ENCODE assay signal across 17 cellular contexts in the genomic region with DNA sequence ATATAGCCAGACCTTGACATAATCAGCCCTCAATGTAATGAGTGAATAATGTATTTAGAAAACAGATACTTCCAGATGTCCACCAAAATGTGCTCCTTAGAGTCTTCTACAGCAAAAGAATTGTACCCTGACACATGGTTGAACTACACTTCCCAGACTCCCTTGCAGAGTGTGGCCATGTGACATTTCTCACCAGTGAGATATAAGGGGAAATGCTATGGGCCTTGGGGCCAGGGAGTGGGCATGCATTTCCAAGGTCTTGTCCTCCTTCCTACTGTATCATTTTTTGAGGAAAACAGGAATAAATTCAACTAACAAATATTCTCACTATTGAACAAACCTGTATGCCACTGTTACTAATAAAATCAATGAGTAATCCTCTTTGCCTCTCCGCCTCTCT.
DNase-seq lines count a peak whose midpoint lies in the region; ATAC-seq and TF ChIP-seq lines count a peak whose summit lies in the region.
"Had no signal": no experiment of that assay in that cellular context is flagged by ENCODE, and none has a peak within 500 bp of the region (broad histone marks: within the 10 kb centered on the region; RNA-seq: fewer than 3 reads in every experiment).

No MANE protein-coding gene starts in this region.

- TF ChIP-seq CTCF in HEK293 (tag by site-specific recombination; IDR thresholded peaks at IDR 0.05) (no peak), WERI-Rb-1 (IDR thresholded peaks at IDR 0.05; ENCODE audit: low read depth, low read length) (no peak), Peyer's patch (IDR thresholded peaks at IDR 0.05) (no peak)

- H3K27ac ChIP-seq in HEK293 (ENCODE audit: extremely low read depth, low read depth, low read length) (no peak overlapping the region), WERI-Rb-1 (no peak overlapping the region), Peyer's patch (no peak overlapping the region)
- H3K27ac ChIP-seq: PC-9, SK-N-MC had no signal

- peaks cover 15% of the 10 kb centered on the region for H3K4me1 ChIP-seq in HEK293 (ENCODE audit: control insufficient read depth, insufficient read depth, low read length)
- H3K4me1 ChIP-seq in Peyer's patch, result no peaks in the 10 kb centered on the region
- H3K4me1 ChIP-seq: BE2C had no signal

- CTCF ChIA-PET in HEK293 (lab: Yijun Ruan, JAX), result no interaction called here

- H3K4me3 ChIP-seq in HEK293 (ENCODE audit: low read depth, low read length), result no peak overlapping the region
- no peak overlapping the region for H3K4me3 ChIP-seq in WERI-Rb-1 (ENCODE audit: low read depth, low read length)
- H3K4me3 ChIP-seq in Peyer's patch, result no peak overlapping the region
- H3K4me3 ChIP-seq: PC-9, SK-N-MC had no signal

- no peak for TF ChIP-seq POLR2A in Peyer's patch (IDR thresholded peaks at IDR 0.05)

- H3K27me3 ChIP-seq in WERI-Rb-1 (ENCODE audit: insufficient read depth, low read depth, severe bottlenecking) (no peaks in the 10 kb centered on the region), Peyer's patch (no peaks in the 10 kb centered on the region)
- H3K27me3 ChIP-seq: BE2C had no signal

- H3K9me3 ChIP-seq in HEK293 (ENCODE audit: control insufficient read depth, insufficient read depth, low read depth, low read length) (no peaks in the 10 kb centered on the region), WERI-Rb-1 (ENCODE audit: severe bottlenecking) (no peaks in the 10 kb centered on the region), Peyer's patch (no peaks in the 10 kb centered on the region)
- H3K9me3 ChIP-seq: BE2C had no signal

- POLR2A ChIA-PET in HEK293 (lab: Yijun Ruan, JAX), result no interaction called here

- ATAC-seq in GM21367 (IDR thresholded peaks at IDR 0.05; ENCODE audit: unreplicated experiment), result peak; percentile 58

- peak; percentile 18 for DNase-seq in OCI-M1 (lab: John Stamatoyannopoulos, UW)
- DNase-seq in iPS-NIHi11 (ENCODE audit: low spot score), result peak; percentile 29
- no peak for DNase-seq in WERI-Rb-1
- DNase-seq in Peyer's patch, result no peak
- no peak for DNase-seq in activated T-cell treated with anti-CD3 and anti-CD28 coated beads, Interleukin-2, amount 50 U/mL, for 48 hours
- DNase-seq: BE2C; CD4-positive, alpha-beta memory T cell; GF-D8; HCEC 1CT; NCI-H1048; NCI-H146; NCI-H226; NCI-H526 treated with DMSO at 0.1 percent for 48 hours; PC-9 had no signal

- no peaks in the 10 kb centered on the region for H3K36me3 ChIP-seq in HEK293 (ENCODE audit: control insufficient read depth in 2 of 2, insufficient read depth in 1 of 2, low read length in 2 of 2)
- H3K36me3 ChIP-seq in WERI-Rb-1, result no peaks in the 10 kb centered on the region
- no peaks in the 10 kb centered on the region for H3K36me3 ChIP-seq in Peyer's patch
- H3K36me3 ChIP-seq: BE2C had no signal

TF ChIP-seq in HEK293, 187 proteins besides CTCF, POLR2A, EP300 and RAD21:
- TF ChIP-seq ZNF600 (tag by site-specific recombination; IDR thresholded peaks at IDR 0.05) (no peak), ZNF837 (tag by site-specific recombination; IDR thresholded peaks at IDR 0.05) (no peak), ZNF548 (tag by site-specific recombination; IDR thresholded peaks at IDR 0.05) (no peak), SCRT1 (tag by site-specific recombination; IDR thresholded peaks at IDR 0.05; ENCODE audit: borderline replicate concordance) (no peak), ZNF157 (tag by site-specific recombination; IDR thresholded peaks at IDR 0.05) (no peak), ZNF76 (tag by site-specific recombination; IDR thresholded peaks at IDR 0.05; ENCODE audit: borderline replicate concordance, low read depth) (no peak)
- TF ChIP-seq, protein P1, sequence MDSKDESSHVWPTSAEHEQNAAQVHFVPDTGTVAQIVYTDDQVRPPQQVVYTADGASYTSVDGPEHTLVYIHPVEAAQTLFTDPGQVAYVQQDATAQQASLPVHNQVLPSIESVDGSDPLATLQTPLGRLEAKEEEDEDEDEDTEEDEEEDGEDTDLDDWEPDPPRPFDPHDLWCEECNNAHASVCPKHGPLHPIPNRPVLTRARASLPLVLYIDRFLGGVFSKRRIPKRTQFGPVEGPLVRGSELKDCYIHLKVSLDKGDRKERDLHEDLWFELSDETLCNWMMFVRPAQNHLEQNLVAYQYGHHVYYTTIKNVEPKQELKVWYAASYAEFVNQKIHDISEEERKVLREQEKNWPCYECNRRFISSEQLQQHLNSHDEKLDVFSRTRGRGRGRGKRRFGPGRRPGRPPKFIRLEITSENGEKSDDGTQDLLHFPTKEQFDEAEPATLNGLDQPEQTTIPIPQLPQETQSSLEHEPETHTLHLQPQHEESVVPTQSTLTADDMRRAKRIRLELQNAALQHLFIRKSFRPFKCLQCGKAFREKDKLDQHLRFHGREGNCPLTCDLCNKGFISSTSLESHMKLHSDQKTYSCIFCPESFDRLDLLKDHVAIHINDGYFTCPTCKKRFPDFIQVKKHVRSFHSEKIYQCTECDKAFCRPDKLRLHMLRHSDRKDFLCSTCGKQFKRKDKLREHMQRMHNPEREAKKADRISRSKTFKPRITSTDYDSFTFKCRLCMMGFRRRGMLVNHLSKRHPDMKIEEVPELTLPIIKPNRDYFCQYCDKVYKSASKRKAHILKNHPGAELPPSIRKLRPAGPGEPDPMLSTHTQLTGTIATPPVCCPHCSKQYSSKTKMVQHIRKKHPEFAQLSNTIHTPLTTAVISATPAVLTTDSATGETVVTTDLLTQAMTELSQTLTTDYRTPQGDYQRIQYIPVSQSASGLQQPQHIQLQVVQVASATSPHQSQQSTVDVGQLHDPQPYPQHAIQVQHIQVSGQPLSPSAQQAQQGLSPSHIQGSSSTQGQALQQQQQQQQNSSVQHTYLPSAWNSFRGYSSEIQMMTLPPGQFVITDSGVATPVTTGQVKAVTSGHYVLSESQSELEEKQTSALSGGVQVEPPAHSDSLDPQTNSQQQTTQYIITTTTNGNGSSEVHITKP (tag by site-specific recombination; IDR thresholded peaks at IDR 0.05), result peak; percentile 85

Comparison
In these comparisons a context has a peak if more than half of its experiments do, and no peak if none do; other contexts are left out.
1. DNase-seq: peak in OCI-M1 (single experiment) and iPS-NIHi11 (single experiment); none in WERI-Rb-1 (single experiment), Peyer's patch (0 of 3) and activated T-cell treated with anti-CD3 and anti-CD28 coated beads, Interleukin-2, amount 50 U/mL, for 48 hours (0 of 2).